Comparison of ENCODE assay signal across 1 cellular context in the genomic region with DNA sequence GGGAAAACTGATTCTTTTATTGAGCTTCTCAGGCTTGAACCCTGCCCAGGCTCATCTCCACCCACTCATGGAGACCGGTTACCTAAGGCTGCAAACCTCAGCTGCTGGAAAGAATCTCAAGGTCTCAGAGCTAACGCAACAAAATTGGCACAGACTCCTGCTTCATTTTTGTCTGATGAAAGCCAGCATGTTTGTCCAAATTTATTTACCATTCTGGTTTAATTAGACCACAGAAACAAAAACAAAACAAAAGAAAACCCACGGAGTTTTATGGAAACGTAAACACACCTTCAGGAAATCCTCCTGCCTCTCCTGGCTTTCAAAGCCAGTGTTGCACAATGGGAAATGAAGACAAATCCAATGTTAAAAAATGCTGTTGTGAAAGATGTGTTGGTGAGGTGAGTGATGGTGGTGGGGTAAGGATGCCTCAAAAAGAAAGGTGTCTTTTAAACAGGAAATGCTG.
TF ChIP-seq lines count a peak whose summit lies in the region.

No MANE protein-coding gene starts in this region.

TF ChIP-seq in HCT116, 20 proteins besides CTCF, POLR2A, EP300 and RAD21 (continued from another document):
- TF ChIP-seq, protein P1, sequence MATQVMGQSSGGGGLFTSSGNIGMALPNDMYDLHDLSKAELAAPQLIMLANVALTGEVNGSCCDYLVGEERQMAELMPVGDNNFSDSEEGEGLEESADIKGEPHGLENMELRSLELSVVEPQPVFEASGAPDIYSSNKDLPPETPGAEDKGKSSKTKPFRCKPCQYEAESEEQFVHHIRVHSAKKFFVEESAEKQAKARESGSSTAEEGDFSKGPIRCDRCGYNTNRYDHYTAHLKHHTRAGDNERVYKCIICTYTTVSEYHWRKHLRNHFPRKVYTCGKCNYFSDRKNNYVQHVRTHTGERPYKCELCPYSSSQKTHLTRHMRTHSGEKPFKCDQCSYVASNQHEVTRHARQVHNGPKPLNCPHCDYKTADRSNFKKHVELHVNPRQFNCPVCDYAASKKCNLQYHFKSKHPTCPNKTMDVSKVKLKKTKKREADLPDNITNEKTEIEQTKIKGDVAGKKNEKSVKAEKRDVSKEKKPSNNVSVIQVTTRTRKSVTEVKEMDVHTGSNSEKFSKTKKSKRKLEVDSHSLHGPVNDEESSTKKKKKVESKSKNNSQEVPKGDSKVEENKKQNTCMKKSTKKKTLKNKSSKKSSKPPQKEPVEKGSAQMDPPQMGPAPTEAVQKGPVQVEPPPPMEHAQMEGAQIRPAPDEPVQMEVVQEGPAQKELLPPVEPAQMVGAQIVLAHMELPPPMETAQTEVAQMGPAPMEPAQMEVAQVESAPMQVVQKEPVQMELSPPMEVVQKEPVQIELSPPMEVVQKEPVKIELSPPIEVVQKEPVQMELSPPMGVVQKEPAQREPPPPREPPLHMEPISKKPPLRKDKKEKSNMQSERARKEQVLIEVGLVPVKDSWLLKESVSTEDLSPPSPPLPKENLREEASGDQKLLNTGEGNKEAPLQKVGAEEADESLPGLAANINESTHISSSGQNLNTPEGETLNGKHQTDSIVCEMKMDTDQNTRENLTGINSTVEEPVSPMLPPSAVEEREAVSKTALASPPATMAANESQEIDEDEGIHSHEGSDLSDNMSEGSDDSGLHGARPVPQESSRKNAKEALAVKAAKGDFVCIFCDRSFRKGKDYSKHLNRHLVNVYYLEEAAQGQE (IDR thresholded peaks at IDR 0.05; ENCODE audit: low read depth), result no peak
- no peak for TF ChIP-seq EZH2 (IDR thresholded peaks at IDR 0.05)
- no peak for TF ChIP-seq YY1 (IDR thresholded peaks at IDR 0.05; ENCODE audit: extremely low read depth, insufficient replicate concordance, low read depth, low read length)
